Comparison of ENCODE assay signal across 20 cellular contexts in the genomic region with DNA sequence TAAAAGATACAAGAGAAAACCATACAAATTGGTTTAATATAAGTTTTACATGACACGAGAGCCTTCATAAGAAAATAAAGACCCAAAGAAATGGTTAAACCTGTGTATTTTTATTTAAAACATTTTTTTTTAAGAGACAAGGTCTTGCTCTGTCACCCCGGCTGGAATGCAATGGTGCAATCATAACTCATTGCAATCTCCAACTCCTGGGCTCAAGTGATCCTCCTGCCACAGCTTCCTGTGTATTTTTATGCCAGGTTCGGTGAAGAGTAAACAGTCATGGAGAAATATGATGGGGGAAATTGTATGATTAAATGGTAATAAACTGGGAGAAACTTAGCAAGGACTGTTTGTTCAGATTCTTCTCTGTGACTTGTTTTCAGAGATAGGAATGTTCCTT.
A peak's percentile ranks its signal among the peaks of the same experiment; 100 is the strongest.
DNase-seq lines count a peak whose midpoint lies in the region; ATAC-seq, FAIRE-seq and TF ChIP-seq lines count a peak whose summit lies in the region.
"Had no signal": no experiment of that assay in that cellular context is flagged by ENCODE, and none has a peak within 500 bp of the region (broad histone marks: within the 10 kb centered on the region; RNA-seq: fewer than 3 reads in every experiment).

No MANE protein-coding gene starts in this region.

- POLR2A ChIA-PET in A549 (lab: Yijun Ruan, JAX) = no interaction called here

- H3K4me3 ChIP-seq in A549 (no peak overlapping the region), GM23248 (no peak overlapping the region), parathyroid adenoma (ENCODE audit: low read depth, low read length) (no peak overlapping the region), GM23338 (no peak overlapping the region)
- H3K4me3 ChIP-seq: PC-9 had no signal

- WGBS in A549 (ENCODE audit: missing lambda C conversion rate) = 21% methylated on average over 3 of the region's 3 CpGs
- WGBS in GM23248 (ENCODE audit: low coverage in 1 of 2, low lambda C conversion rate in 2 of 2, missing lambda C conversion rate in 2 of 2), 2 experiments = 58 to 59% methylated on average over 3 of the region's 3 CpGs

- peaks cover 8% of the 10 kb centered on the region for H3K9me3 Mint-ChIP-seq in chondrocyte (ENCODE audit: low read depth)
- no peaks in the 10 kb centered on the region for H3K9me3 Mint-ChIP-seq in GM23338

- TF ChIP-seq EP300 in A549 (IDR thresholded peaks at IDR 0.05) = no peak

- CTCF ChIA-PET in A549 (lab: Yijun Ruan, JAX) = no interaction called here

- no peak for ATAC-seq in A549
- no peak for ATAC-seq in GM23338
- ATAC-seq: HepG2 had no signal

- in situ Hi-C loops in GM23248 (cut with MboI) = no loop called here

- H2AFZ ChIP-seq in GM23248 = peak overlapping the region; percentile 46
- peak overlapping the region; percentile 1 for H2AFZ ChIP-seq in parathyroid adenoma
- H2AFZ ChIP-seq in GM23338 = no peak overlapping the region
- H2AFZ ChIP-seq: PC-9 had no signal

- H3K4me1 ChIP-seq in A549 (peaks cover 5% of the 10 kb centered on the region; the same call in 2 of the 3 replicates), GM23248 (ENCODE audit: insufficient read depth) (peaks cover 15% of the 10 kb centered on the region), parathyroid adenoma (no peaks in the 10 kb centered on the region), GM23338 (ENCODE audit: insufficient read depth) (peaks cover 17% of the 10 kb centered on the region; the same call in 1 of the 2 replicates)

- TF ChIP-seq RAD21 in A549 (conservative IDR thresholded peaks at IDR 0.05 in 1 of 2, IDR thresholded peaks at IDR 0.05 in 1 of 2) = no peak

- H3K27ac Mint-ChIP-seq in chondrocyte (ENCODE audit: unreplicated experiment) (peak overlapping the region; percentile 57), GM23338 (no peak overlapping the region)
- H3K27ac Mint-ChIP-seq: CD14-positive monocyte had no signal

- no peaks in the 10 kb centered on the region for H3K36me3 ChIP-seq in GM23248 (ENCODE audit: low read depth)
- no peaks in the 10 kb centered on the region for H3K36me3 ChIP-seq in parathyroid adenoma (ENCODE audit: control insufficient read depth, insufficient read depth, low read length)
- no peaks in the 10 kb centered on the region for H3K36me3 ChIP-seq in GM23338 (ENCODE audit: insufficient read depth)

- DNase-seq in A549 (ENCODE audit: low read depth in 1 of 2, low spot score in 1 of 2) (peak in 1 of 2 experiments; percentile 14), GM23248 (peak; percentile 32), chondrocyte (ENCODE audit: low spot score) (no peak), AG08395 (ENCODE audit: low spot score) (no peak), GM23338 (ENCODE audit: low spot score) (no peak), HK-2 (ENCODE audit: unreplicated experiment) (no peak)
- DNase-seq: 8988T, DMS79, KBM-7, NCI-H1092, NCI-H1436 treated with DMSO at 0.1 percent for 48 hours, NCI-H1930, NCI-H69, PC-9, RPMI8226, SHP77 had no signal

- H3K27ac ChIP-seq in A549 (no peak overlapping the region; a peak in 1 of 6 replicates), GM23248 (peak overlapping the region; percentile 7; the same call in 1 of the 2 replicates), parathyroid adenoma (no peak overlapping the region), GM23338 (ENCODE audit: low read depth) (no peak overlapping the region)
- H3K27ac ChIP-seq: PC-9 had no signal

- H3K4me2 ChIP-seq in A549 (peak overlapping the region; percentile 31; the same call in 2 of the 3 replicates), GM23248 (ENCODE audit: unreplicated experiment) (peak overlapping the region; percentile 1), parathyroid adenoma (ENCODE audit: low read length) (no peak overlapping the region), GM23338 (no peak overlapping the region)
- H3K4me2 ChIP-seq: PC-9 had no signal

- H3K27me3 Mint-ChIP-seq in chondrocyte (ENCODE audit: low read depth) (no peaks in the 10 kb centered on the region), GM23338 (ENCODE audit: insufficient read depth, low read depth, poor library complexity) (peaks cover 1% of the 10 kb centered on the region)

- H3K79me2 ChIP-seq in GM23248 (ENCODE audit: insufficient read depth) (no peaks in the 10 kb centered on the region), parathyroid adenoma (no peaks in the 10 kb centered on the region), GM23338 (replicated peaks; ENCODE audit: insufficient read depth) (no peaks in the 10 kb centered on the region)

- no peak for TF ChIP-seq POLR2A in A549 (IDR thresholded peaks at IDR 0.05; ENCODE audit: low read length)

- H3K4me3 Mint-ChIP-seq in chondrocyte (ENCODE audit: unreplicated experiment) (no peak overlapping the region), GM23338 (no peak overlapping the region)
- H3K4me3 Mint-ChIP-seq: CD14-positive monocyte had no signal

- TF ChIP-seq CTCF in A549 (IDR thresholded peaks at IDR 0.05) (no peak), chondrocyte (IDR thresholded peaks at IDR 0.05) (no peak), parathyroid adenoma (IDR thresholded peaks at IDR 0.05) (no peak), GM23338 (conservative IDR thresholded peaks at IDR 0.05; ENCODE audit: low read depth in 2 of 2) (no peak)

- H3K9me3 ChIP-seq in A549 (no peaks in the 10 kb centered on the region), GM23248 (ENCODE audit: low read depth) (no peaks in the 10 kb centered on the region), parathyroid adenoma (ENCODE audit: control insufficient read depth, low read length) (no peaks in the 10 kb centered on the region)

- no peaks in the 10 kb centered on the region for H3F3A ChIP-seq in GM23248 (ENCODE audit: insufficient read depth)
- H3F3A ChIP-seq in GM23338 (replicated peaks; ENCODE audit: low read depth) = no peaks in the 10 kb centered on the region

- no peaks in the 10 kb centered on the region for H3K36me3 Mint-ChIP-seq in chondrocyte (ENCODE audit: low read depth)
- H3K36me3 Mint-ChIP-seq in GM23338 (ENCODE audit: low read depth) = no peaks in the 10 kb centered on the region
- H3K36me3 Mint-ChIP-seq: CD14-positive monocyte had no signal

- H4K20me1 ChIP-seq in GM23248 (ENCODE audit: insufficient read depth) = no peaks in the 10 kb centered on the region
- no peaks in the 10 kb centered on the region for H4K20me1 ChIP-seq in GM23338 (replicated peaks; ENCODE audit: insufficient read depth)

- H3K9ac ChIP-seq in GM23248 (no peak overlapping the region), parathyroid adenoma (no peak overlapping the region)

- H3K27me3 ChIP-seq in GM23248 (replicated peaks; ENCODE audit: insufficient read depth) (no peaks in the 10 kb centered on the region), parathyroid adenoma (ENCODE audit: control insufficient read depth, insufficient read depth, low read length) (no peaks in the 10 kb centered on the region), GM23338 (ENCODE audit: insufficient read depth) (no peaks in the 10 kb centered on the region)

- H3K4me1 Mint-ChIP-seq in chondrocyte (ENCODE audit: low read depth) (peaks cover 6% of the 10 kb centered on the region), GM23338 (peaks cover 40% of the 10 kb centered on the region)
- H3K4me1 Mint-ChIP-seq: CD14-positive monocyte had no signal

- no peak for FAIRE-seq in A549 (lab: Jason Lieb, UNC)
- FAIRE-seq: GM12891, HepG2 had no signal

- H3K9me2 ChIP-seq in GM23248 (ENCODE audit: insufficient read depth) (no peaks in the 10 kb centered on the region), GM23338 (ENCODE audit: insufficient read depth) (no peaks in the 10 kb centered on the region)

TF ChIP-seq in A549, 52 proteins besides CTCF, POLR2A, EP300 and RAD21:
- no peak for TF ChIP-seq HEYL (CRISPR knock-in tag; IDR thresholded peaks at IDR 0.05)
- TF ChIP-seq GATA3 (IDR thresholded peaks at IDR 0.05; ENCODE audit: borderline replicate concordance) = no peak
- TF ChIP-seq, protein P1, sequence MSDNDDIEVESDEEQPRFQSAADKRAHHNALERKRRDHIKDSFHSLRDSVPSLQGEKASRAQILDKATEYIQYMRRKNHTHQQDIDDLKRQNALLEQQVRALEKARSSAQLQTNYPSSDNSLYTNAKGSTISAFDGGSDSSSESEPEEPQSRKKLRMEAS (IDR thresholded peaks at IDR 0.05) = no peak
- peak in 1 of 2 experiments; percentile 53; a peak in 3 of 4 replicates for TF ChIP-seq CEBPB (IDR thresholded peaks at IDR 0.05)

TF ChIP-seq in GM23338, 12 proteins besides CTCF, POLR2A, EP300 and RAD21:
- no peak for TF ChIP-seq EZH2 (IDR thresholded peaks at IDR 0.05; ENCODE audit: low read depth, unreplicated experiment)

Comparison
In these comparisons a context has a peak if more than half of its experiments do, and no peak if none do; other contexts are left out.
1. H3K4me2 ChIP-seq: peak in A549 (single experiment) and GM23248 (single experiment); none in parathyroid adenoma (single experiment) and GM23338 (single experiment).